In the genomic region with DNA sequence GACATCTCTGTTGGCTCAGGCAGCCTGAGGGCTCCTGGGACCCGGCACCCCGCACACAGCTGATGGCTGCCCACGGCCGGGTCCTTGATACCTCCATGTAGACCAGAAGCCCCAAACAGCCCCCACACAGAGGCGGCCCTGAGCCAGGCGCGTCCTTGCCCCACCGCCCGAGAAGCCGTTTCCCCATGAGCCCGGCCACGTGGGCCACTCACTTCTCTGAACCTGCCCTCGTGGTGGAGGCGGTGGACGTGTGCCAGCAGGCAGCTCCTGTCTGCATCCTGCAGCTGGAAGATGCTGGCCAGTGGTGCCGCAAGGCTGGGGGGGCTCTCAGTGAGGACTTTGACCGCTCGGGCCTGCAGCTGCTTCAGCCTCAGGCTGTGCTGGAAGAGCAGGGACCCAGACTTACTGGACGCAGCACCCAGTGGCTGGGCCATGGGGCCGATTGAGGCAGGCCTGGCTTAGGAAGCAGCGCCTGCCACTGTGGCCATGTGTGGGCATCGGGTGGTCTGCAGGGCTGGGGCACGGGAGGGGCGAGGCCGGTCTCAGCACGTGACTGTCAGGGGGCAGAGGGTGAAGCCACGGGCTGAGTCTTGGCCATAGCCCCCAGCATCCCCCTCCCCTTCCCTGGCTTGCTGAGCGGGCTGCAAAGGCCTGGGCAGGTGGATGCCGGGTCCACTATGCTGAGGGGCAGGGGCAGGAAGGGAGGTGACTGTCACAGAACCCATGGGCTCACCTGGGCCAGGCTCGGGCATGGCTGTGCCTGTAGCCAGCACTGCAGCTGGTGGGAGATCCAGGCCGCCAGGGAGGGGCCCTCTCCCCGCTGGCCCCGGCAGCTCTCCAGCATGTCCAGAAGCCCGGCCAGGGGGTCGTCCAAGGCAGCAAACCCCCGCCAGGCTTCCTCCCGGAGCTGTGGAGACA, we compare ENCODE assay signal across 1 cellular context.
TF ChIP-seq lines count a peak whose summit lies in the region.

No MANE protein-coding gene starts in this region.

TF ChIP-seq in WTC11, 78 proteins besides CTCF, POLR2A, EP300 and RAD21 (continued from another document):
- TF ChIP-seq, protein P1, sequence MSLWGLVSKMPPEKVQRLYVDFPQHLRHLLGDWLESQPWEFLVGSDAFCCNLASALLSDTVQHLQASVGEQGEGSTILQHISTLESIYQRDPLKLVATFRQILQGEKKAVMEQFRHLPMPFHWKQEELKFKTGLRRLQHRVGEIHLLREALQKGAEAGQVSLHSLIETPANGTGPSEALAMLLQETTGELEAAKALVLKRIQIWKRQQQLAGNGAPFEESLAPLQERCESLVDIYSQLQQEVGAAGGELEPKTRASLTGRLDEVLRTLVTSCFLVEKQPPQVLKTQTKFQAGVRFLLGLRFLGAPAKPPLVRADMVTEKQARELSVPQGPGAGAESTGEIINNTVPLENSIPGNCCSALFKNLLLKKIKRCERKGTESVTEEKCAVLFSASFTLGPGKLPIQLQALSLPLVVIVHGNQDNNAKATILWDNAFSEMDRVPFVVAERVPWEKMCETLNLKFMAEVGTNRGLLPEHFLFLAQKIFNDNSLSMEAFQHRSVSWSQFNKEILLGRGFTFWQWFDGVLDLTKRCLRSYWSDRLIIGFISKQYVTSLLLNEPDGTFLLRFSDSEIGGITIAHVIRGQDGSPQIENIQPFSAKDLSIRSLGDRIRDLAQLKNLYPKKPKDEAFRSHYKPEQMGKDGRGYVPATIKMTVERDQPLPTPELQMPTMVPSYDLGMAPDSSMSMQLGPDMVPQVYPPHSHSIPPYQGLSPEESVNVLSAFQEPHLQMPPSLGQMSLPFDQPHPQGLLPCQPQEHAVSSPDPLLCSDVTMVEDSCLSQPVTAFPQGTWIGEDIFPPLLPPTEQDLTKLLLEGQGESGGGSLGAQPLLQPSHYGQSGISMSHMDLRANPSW (CRISPR knock-in tag; conservative IDR thresholded peaks at IDR 0.05; ENCODE audit: low read depth) = no peak
- TF ChIP-seq, protein P2, sequence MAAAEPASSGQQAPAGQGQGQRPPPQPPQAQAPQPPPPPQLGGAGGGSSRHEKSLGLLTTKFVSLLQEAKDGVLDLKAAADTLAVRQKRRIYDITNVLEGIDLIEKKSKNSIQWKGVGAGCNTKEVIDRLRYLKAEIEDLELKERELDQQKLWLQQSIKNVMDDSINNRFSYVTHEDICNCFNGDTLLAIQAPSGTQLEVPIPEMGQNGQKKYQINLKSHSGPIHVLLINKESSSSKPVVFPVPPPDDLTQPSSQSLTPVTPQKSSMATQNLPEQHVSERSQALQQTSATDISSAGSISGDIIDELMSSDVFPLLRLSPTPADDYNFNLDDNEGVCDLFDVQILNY (CRISPR knock-in tag; IDR thresholded peaks at IDR 0.05) = no peak
- no peak for TF ChIP-seq JUN (CRISPR knock-in tag; IDR thresholded peaks at IDR 0.05)
- TF ChIP-seq ZNF416 (CRISPR knock-in tag; IDR thresholded peaks at IDR 0.05) = no peak
- TF ChIP-seq, protein P3, sequence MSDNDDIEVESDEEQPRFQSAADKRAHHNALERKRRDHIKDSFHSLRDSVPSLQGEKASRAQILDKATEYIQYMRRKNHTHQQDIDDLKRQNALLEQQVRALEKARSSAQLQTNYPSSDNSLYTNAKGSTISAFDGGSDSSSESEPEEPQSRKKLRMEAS (CRISPR knock-in tag; IDR thresholded peaks at IDR 0.05) = no peak
- TF ChIP-seq, protein P4, sequence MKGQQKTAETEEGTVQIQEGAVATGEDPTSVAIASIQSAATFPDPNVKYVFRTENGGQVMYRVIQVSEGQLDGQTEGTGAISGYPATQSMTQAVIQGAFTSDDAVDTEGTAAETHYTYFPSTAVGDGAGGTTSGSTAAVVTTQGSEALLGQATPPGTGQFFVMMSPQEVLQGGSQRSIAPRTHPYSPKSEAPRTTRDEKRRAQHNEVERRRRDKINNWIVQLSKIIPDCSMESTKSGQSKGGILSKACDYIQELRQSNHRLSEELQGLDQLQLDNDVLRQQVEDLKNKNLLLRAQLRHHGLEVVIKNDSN (CRISPR knock-in tag; IDR thresholded peaks at IDR 0.05) = no peak
- TF ChIP-seq, protein P5, sequence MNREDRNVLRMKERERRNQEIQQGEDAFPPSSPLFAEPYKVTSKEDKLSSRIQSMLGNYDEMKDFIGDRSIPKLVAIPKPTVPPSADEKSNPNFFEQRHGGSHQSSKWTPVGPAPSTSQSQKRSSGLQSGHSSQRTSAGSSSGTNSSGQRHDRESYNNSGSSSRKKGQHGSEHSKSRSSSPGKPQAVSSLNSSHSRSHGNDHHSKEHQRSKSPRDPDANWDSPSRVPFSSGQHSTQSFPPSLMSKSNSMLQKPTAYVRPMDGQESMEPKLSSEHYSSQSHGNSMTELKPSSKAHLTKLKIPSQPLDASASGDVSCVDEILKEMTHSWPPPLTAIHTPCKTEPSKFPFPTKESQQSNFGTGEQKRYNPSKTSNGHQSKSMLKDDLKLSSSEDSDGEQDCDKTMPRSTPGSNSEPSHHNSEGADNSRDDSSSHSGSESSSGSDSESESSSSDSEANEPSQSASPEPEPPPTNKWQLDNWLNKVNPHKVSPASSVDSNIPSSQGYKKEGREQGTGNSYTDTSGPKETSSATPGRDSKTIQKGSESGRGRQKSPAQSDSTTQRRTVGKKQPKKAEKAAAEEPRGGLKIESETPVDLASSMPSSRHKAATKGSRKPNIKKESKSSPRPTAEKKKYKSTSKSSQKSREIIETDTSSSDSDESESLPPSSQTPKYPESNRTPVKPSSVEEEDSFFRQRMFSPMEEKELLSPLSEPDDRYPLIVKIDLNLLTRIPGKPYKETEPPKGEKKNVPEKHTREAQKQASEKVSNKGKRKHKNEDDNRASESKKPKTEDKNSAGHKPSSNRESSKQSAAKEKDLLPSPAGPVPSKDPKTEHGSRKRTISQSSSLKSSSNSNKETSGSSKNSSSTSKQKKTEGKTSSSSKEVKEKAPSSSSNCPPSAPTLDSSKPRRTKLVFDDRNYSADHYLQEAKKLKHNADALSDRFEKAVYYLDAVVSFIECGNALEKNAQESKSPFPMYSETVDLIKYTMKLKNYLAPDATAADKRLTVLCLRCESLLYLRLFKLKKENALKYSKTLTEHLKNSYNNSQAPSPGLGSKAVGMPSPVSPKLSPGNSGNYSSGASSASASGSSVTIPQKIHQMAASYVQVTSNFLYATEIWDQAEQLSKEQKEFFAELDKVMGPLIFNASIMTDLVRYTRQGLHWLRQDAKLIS (CRISPR knock-in tag; IDR thresholded peaks at IDR 0.05; ENCODE audit: borderline replicate concordance) = no peak
- no peak for TF ChIP-seq OVOL2 (CRISPR knock-in tag; IDR thresholded peaks at IDR 0.05; ENCODE audit: borderline replicate concordance)
- TF ChIP-seq, protein P6, sequence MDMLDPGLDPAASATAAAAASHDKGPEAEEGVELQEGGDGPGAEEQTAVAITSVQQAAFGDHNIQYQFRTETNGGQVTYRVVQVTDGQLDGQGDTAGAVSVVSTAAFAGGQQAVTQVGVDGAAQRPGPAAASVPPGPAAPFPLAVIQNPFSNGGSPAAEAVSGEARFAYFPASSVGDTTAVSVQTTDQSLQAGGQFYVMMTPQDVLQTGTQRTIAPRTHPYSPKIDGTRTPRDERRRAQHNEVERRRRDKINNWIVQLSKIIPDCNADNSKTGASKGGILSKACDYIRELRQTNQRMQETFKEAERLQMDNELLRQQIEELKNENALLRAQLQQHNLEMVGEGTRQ (CRISPR knock-in tag; IDR thresholded peaks at IDR 0.05) = no peak
- TF ChIP-seq, protein P7, sequence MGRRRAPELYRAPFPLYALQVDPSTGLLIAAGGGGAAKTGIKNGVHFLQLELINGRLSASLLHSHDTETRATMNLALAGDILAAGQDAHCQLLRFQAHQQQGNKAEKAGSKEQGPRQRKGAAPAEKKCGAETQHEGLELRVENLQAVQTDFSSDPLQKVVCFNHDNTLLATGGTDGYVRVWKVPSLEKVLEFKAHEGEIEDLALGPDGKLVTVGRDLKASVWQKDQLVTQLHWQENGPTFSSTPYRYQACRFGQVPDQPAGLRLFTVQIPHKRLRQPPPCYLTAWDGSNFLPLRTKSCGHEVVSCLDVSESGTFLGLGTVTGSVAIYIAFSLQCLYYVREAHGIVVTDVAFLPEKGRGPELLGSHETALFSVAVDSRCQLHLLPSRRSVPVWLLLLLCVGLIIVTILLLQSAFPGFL (CRISPR knock-in tag; IDR thresholded peaks at IDR 0.05; ENCODE audit: borderline replicate concordance) = no peak
- TF ChIP-seq, protein P8, sequence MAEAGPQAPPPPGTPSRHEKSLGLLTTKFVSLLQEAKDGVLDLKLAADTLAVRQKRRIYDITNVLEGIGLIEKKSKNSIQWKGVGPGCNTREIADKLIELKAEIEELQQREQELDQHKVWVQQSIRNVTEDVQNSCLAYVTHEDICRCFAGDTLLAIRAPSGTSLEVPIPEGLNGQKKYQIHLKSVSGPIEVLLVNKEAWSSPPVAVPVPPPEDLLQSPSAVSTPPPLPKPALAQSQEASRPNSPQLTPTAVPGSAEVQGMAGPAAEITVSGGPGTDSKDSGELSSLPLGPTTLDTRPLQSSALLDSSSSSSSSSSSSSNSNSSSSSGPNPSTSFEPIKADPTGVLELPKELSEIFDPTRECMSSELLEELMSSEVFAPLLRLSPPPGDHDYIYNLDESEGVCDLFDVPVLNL (CRISPR knock-in tag; IDR thresholded peaks at IDR 0.05; ENCODE audit: borderline replicate concordance, low read depth) = no peak
- TF ChIP-seq, protein P9, sequence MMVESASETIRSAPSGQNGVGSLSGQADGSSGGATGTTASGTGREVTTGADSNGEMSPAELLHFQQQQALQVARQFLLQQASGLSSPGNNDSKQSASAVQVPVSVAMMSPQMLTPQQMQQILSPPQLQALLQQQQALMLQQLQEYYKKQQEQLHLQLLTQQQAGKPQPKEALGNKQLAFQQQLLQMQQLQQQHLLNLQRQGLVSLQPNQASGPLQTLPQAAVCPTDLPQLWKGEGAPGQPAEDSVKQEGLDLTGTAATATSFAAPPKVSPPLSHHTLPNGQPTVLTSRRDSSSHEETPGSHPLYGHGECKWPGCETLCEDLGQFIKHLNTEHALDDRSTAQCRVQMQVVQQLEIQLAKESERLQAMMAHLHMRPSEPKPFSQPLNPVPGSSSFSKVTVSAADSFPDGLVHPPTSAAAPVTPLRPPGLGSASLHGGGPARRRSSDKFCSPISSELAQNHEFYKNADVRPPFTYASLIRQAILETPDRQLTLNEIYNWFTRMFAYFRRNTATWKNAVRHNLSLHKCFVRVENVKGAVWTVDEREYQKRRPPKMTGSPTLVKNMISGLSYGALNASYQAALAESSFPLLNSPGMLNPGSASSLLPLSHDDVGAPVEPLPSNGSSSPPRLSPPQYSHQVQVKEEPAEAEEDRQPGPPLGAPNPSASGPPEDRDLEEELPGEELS (CRISPR knock-in tag; IDR thresholded peaks at IDR 0.05) = no peak
- TF ChIP-seq, protein P10, sequence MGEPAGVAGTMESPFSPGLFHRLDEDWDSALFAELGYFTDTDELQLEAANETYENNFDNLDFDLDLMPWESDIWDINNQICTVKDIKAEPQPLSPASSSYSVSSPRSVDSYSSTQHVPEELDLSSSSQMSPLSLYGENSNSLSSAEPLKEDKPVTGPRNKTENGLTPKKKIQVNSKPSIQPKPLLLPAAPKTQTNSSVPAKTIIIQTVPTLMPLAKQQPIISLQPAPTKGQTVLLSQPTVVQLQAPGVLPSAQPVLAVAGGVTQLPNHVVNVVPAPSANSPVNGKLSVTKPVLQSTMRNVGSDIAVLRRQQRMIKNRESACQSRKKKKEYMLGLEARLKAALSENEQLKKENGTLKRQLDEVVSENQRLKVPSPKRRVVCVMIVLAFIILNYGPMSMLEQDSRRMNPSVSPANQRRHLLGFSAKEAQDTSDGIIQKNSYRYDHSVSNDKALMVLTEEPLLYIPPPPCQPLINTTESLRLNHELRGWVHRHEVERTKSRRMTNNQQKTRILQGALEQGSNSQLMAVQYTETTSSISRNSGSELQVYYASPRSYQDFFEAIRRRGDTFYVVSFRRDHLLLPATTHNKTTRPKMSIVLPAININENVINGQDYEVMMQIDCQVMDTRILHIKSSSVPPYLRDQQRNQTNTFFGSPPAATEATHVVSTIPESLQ (CRISPR knock-in tag; IDR thresholded peaks at IDR 0.05) = no peak
- no peak for TF ChIP-seq ZNF121 (CRISPR knock-in tag; IDR thresholded peaks at IDR 0.05)
